12 cellular contexts compared by ENCODE assay signal in the genomic region with DNA sequence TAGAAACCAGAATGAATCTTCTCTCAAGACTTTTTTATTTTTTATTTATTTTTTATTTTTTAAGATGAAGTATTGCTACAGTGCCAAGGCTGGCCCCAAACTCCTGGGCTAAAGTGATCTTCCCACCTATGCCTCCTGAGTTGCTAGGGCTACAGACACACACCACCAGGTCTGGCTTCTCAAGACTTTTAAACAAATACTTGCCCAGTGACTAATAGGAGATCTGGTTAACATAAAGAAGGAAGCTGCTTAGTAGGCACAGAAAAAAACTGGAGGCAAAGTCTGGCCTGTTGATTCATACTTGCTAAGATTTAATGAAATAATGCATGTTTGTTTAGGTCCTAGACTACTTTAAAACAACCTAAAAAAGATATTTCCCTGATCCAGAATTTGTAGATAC. TPM values are rescaled to one million over a fixed set of nuclear protein-coding genes. Genes with fewer than 3 reads are reported as not detected.
A peak's percentile ranks its signal among the peaks of the same experiment; 100 is the strongest.
DNase-seq lines count a peak whose midpoint lies in the region; ATAC-seq and TF ChIP-seq lines count a peak whose summit lies in the region.
"Had no signal": no experiment of that assay in that cellular context is flagged by ENCODE, and none has a peak within 500 bp of the region (broad histone marks: within the 10 kb centered on the region; RNA-seq: fewer than 3 reads in every experiment).

No MANE protein-coding gene starts in this region.

- peaks cover 3% of the 10 kb centered on the region for H3K27me3 Mint-ChIP-seq in GM23338 (ENCODE audit: insufficient read depth, low read depth, poor library complexity)

- H3K27me3 ChIP-seq in GM23338 (ENCODE audit: insufficient read depth) (no peaks in the 10 kb centered on the region), RWPE2 (ENCODE audit: insufficient read depth, poor library complexity, severe bottlenecking) (no peaks in the 10 kb centered on the region), subcutaneous abdominal adipose tissue (ENCODE audit: control insufficient read depth in 5 of 5, insufficient read depth in 4 of 5, low read length in 5 of 5) (no peaks in the 10 kb centered on the region)
- H3K27me3 ChIP-seq in effector memory CD4-positive, alpha-beta T cell (replicated peaks; ENCODE audit: control insufficient read depth, insufficient read depth, low read length, poor library complexity, severe bottlenecking), result no peaks in the 10 kb centered on the region
- H3K27me3 ChIP-seq: adrenal gland, stomach had no signal

- H3K4me1 ChIP-seq in GM23338 (ENCODE audit: insufficient read depth), result no peaks in the 10 kb centered on the region
- H3K4me1 ChIP-seq in RWPE2 (ENCODE audit: insufficient read depth, poor library complexity, severe bottlenecking), result peaks cover 12% of the 10 kb centered on the region
- peaks cover 0 to 8% (median 7%) of the 10 kb centered on the region in 5 donors for H3K4me1 ChIP-seq in subcutaneous abdominal adipose tissue (ENCODE audit: control insufficient read depth in 5 of 5, insufficient read depth in 5 of 5, low read length in 5 of 5)
- no peaks in the 10 kb centered on the region for H3K4me1 ChIP-seq in effector memory CD4-positive, alpha-beta T cell (ENCODE audit: control insufficient read depth, insufficient read depth, low read length, poor library complexity, severe bottlenecking)

- TF ChIP-seq CTCF in GM23338 (conservative IDR thresholded peaks at IDR 0.05; ENCODE audit: low read depth in 2 of 2), result no peak
- TF ChIP-seq CTCF in RWPE2 (IDR thresholded peaks at IDR 0.05; ENCODE audit: poor library complexity, severe bottlenecking), result no peak

- ATAC-seq in GM23338, result no peak
- peak; percentile 100 for ATAC-seq in RWPE2 (ENCODE audit: low read depth)
- no peak for ATAC-seq in left ventricle myocardium superior
- ATAC-seq: GM12878 had no signal

- no peak overlapping the region for H2AFZ ChIP-seq in GM23338

- DNase-seq in GM23338 (ENCODE audit: low spot score), result no peak
- DNase-seq in RWPE2 (ENCODE audit: low spot score), result no peak
- peak; percentile 30 for DNase-seq in fibroblast of the conjunctiva (ENCODE audit: low read depth)
- DNase-seq in nucleus accumbens (lab: John Stamatoyannopoulos, UW), result no peak
- no peak for DNase-seq in NCI-H1105 treated with DMSO at 0.1 percent for 48 hours (lab: John Stamatoyannopoulos, UW)
- no peak for DNase-seq in left ventricle myocardium superior
- no peak for DNase-seq in effector memory CD4-positive, alpha-beta T cell
- DNase-seq: activated CD4-positive, alpha-beta T cell treated with anti-CD3 and anti-CD28 coated beads for 1 hour; adrenal gland; stomach had no signal

- H4K20me1 ChIP-seq in GM23338 (replicated peaks; ENCODE audit: insufficient read depth), result no peaks in the 10 kb centered on the region

- H3K27ac ChIP-seq in GM23338 (ENCODE audit: low read depth) (0 out of 2 replicates have a peak overlapping the region, but pooled peaks have one; percentile 20), RWPE2 (ENCODE audit: poor library complexity, severe bottlenecking) (peak overlapping the region; percentile 61), subcutaneous abdominal adipose tissue (ENCODE audit: low read depth, low read length) (peak overlapping the region; percentile 57)
- no peak overlapping the region for H3K27ac ChIP-seq in effector memory CD4-positive, alpha-beta T cell (ENCODE audit: insufficient read depth, low read length, poor library complexity, severe bottlenecking)
- H3K27ac ChIP-seq: adrenal gland had no signal

- H3K9me3 ChIP-seq in RWPE2 (ENCODE audit: severe bottlenecking) (no peaks in the 10 kb centered on the region), subcutaneous abdominal adipose tissue (ENCODE audit: control insufficient read depth in 5 of 5, low read length in 5 of 5) (no peaks in the 10 kb centered on the region)
- no peaks in the 10 kb centered on the region for H3K9me3 ChIP-seq in effector memory CD4-positive, alpha-beta T cell (ENCODE audit: control insufficient read depth, low read length)
- H3K9me3 ChIP-seq: adrenal gland, stomach had no signal

- H3K27ac Mint-ChIP-seq in GM23338, result no peak overlapping the region

- H3K4me3 ChIP-seq in GM23338 (no peak overlapping the region), RWPE2 (ENCODE audit: severe bottlenecking) (no peak overlapping the region), subcutaneous abdominal adipose tissue (ENCODE audit: low read depth in 1 of 5, low read length in 5 of 5) (no peak overlapping the region)
- H3K4me3 ChIP-seq in effector memory CD4-positive, alpha-beta T cell (ENCODE audit: insufficient read depth, low read depth, low read length, poor library complexity, severe bottlenecking), result no peak overlapping the region
- H3K4me3 ChIP-seq: adrenal gland, GM12878, stomach had no signal

- peaks cover 20% of the 10 kb centered on the region; the same call in 2 of the 3 replicates for H3K36me3 Mint-ChIP-seq in GM23338 (ENCODE audit: low read depth)

- no peaks in the 10 kb centered on the region; the same call in 1 of the 2 replicates for H3K36me3 ChIP-seq in GM23338 (ENCODE audit: insufficient read depth)
- H3K36me3 ChIP-seq in RWPE2 (ENCODE audit: low read depth), result peaks cover 61% of the 10 kb centered on the region
- peaks cover 0 to 2% (median 0%) of the 10 kb centered on the region in 5 donors for H3K36me3 ChIP-seq in subcutaneous abdominal adipose tissue (ENCODE audit: control insufficient read depth in 5 of 5, insufficient read depth in 5 of 5, low read length in 5 of 5)
- peaks cover 5% of the 10 kb centered on the region for H3K36me3 ChIP-seq in effector memory CD4-positive, alpha-beta T cell (ENCODE audit: control insufficient read depth, insufficient read depth, low read length)

- intact Hi-C loops in left ventricle myocardium superior (cut with micrococcal nuclease), result no loop called here

- H3K9me3 Mint-ChIP-seq in GM23338, result no peaks in the 10 kb centered on the region

- H3K79me2 ChIP-seq in GM23338 (replicated peaks; ENCODE audit: insufficient read depth), result no peaks in the 10 kb centered on the region

- no peaks in the 10 kb centered on the region for H3K4me1 Mint-ChIP-seq in GM23338

- H3K9ac ChIP-seq in subcutaneous abdominal adipose tissue (ENCODE audit: low read length in 5 of 5), result no peak overlapping the region

- H3K9me2 ChIP-seq in GM23338 (ENCODE audit: insufficient read depth), result no peaks in the 10 kb centered on the region

- no peak overlapping the region for H3K4me2 ChIP-seq in GM23338

- no peak overlapping the region for H3K4me3 Mint-ChIP-seq in GM23338

- H3F3A ChIP-seq in GM23338 (replicated peaks; ENCODE audit: low read depth), result no peaks in the 10 kb centered on the region

TF ChIP-seq in GM23338, 12 proteins besides CTCF, POLR2A, EP300 and RAD21 (continues in another document):
- TF ChIP-seq ZNF331 (CRISPR knock-in tag; IDR thresholded peaks at IDR 0.05; ENCODE audit: low read depth) (no peak), EZH2 (IDR thresholded peaks at IDR 0.05; ENCODE audit: low read depth, unreplicated experiment) (no peak)
- TF ChIP-seq, protein P1, sequence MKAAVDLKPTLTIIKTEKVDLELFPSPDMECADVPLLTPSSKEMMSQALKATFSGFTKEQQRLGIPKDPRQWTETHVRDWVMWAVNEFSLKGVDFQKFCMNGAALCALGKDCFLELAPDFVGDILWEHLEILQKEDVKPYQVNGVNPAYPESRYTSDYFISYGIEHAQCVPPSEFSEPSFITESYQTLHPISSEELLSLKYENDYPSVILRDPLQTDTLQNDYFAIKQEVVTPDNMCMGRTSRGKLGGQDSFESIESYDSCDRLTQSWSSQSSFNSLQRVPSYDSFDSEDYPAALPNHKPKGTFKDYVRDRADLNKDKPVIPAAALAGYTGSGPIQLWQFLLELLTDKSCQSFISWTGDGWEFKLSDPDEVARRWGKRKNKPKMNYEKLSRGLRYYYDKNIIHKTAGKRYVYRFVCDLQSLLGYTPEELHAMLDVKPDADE (IDR thresholded peaks at IDR 0.05), result no peak

RNA-seq across cellular contexts. Expression of a gene that starts 43.8 kb away (rescaled TPM):
- 57.0 and 64.8 TPM in 2 replicates for total RNA-seq in GM23338 (2014; rRNA removed; shearing (Covaris generic))
- polyA plus RNA-seq in GM23338 (2016; fragmentation: Nextera tagmentation; extraction: Ambion mirVana), result 28.6 and 30.8 TPM in 2 replicates
- 5.7 TPM for total RNA-seq in left ventricle myocardium superior
